22 cellular contexts compared by ENCODE assay signal in the genomic region with DNA sequence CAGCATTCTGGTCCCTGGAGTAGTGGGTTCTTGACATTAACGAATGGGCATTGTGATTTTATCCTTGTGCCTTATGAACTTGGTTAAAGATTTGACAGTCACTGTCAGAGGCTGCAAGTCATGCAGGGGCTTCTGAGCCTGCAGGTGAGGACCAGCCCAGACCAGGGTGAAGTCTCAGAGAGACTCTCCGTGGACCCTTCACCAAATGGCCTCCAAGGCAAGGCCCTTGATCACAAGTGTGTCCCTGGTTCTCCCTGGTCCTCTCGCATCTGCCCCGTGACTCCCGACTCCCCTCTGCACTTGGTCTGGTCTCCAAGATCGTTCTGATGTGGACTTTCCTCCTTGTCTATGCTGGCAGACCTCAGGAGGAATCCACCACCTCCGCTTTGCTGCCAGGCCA.
A peak's percentile ranks its signal among the peaks of the same experiment; 100 is the strongest.
DNase-seq lines count a peak whose midpoint lies in the region; ATAC-seq, FAIRE-seq and TF ChIP-seq lines count a peak whose summit lies in the region.
"Had no signal": no experiment of that assay in that cellular context is flagged by ENCODE, and none has a peak within 500 bp of the region (broad histone marks: within the 10 kb centered on the region; RNA-seq: fewer than 3 reads in every experiment).

No MANE protein-coding gene starts in this region.

- no peak for DNase-seq in A549 (ENCODE audit: low read depth in 1 of 2, low spot score in 1 of 2)
- no peak for DNase-seq in K562 (ENCODE audit: extremely low read depth in 1 of 4, low spot score in 3 of 4)
- peak; percentile 24 for DNase-seq in lung (ENCODE audit: low spot score)
- DNase-seq in type B pancreatic cell (ENCODE audit: extremely low spot score, unreplicated experiment) = peak; percentile 31
- DNase-seq in activated CD4-positive, alpha-beta T cell treated with anti-CD3 and anti-CD28 coated beads for 4 hours = no peak
- no peak for DNase-seq in activated CD8-positive, alpha-beta memory T cell treated with anti-CD3 and anti-CD28 coated beads, Interleukin-2, amount 50 U/mL, for 4 hours
- no peak for DNase-seq in T-helper 17 cell
- DNase-seq: CD4-positive, CD25-positive, alpha-beta regulatory T cell; DMS153; DND-41; MM.1S; NCI-H2029; NCI-H446 treated with DMSO at 0.1 percent for 48 hours; NCI-H526; PC-9 had no signal

- 89% methylated on average over 7 of the region's 7 CpGs for WGBS in A549 (ENCODE audit: missing lambda C conversion rate)
- WGBS in K562 (ENCODE audit: insufficient coverage, low coverage, missing lambda C conversion rate) = 0% methylated on average over 7 of the region's 7 CpGs
- WGBS in lung, 2 donors = 85 to 87% methylated on average over 7 of the region's 7 CpGs

- H3K27me3 ChIP-seq in K562 (ENCODE audit: control insufficient read depth in 2 of 2, insufficient read depth in 2 of 2, low read length in 2 of 2) (peaks cover 25 to 45% of the 10 kb centered on the region in 2 experiments), lung (ENCODE audit: control insufficient read depth, insufficient read depth) (no peaks in the 10 kb centered on the region)
- H3K27me3 ChIP-seq: BLaER1, SJSA1 had no signal

- no peak overlapping the region for H3K9ac ChIP-seq in K562 (ENCODE audit: insufficient read depth in 1 of 2, low read depth in 2 of 2, low read length in 2 of 2)
- H3K9ac ChIP-seq: BLaER1, KMS-11 had no signal

- H3K27ac ChIP-seq in A549 = peak overlapping the region; percentile 52 to 97; a peak in 5 of 6 replicates
- no peak overlapping the region for H3K27ac ChIP-seq in K562 (ENCODE audit: extremely low read depth, low read depth, low read length)
- H3K27ac ChIP-seq in lung (ENCODE audit: low read depth in 1 of 2, low read length in 1 of 2) = no peak overlapping the region
- H3K27ac ChIP-seq: BLaER1, KMS-11, PC-9, SJSA1 had no signal

- no TSS peak for BruUV-seq in K562 (replicated peaks; lab: Mats Ljungman, UMichigan)

- H3K4me2 ChIP-seq in A549 (no peak overlapping the region), K562 (ENCODE audit: insufficient read depth, low read length) (no peak overlapping the region)
- H3K4me2 ChIP-seq: BLaER1, GM23338, KMS-11, PC-9 had no signal

- no peak for TF ChIP-seq CTCF in A549 (IDR thresholded peaks at IDR 0.05)
- no peak for TF ChIP-seq CTCF in K562 (IDR thresholded peaks at IDR 0.05 in 2 of 3, conservative IDR thresholded peaks at IDR 0.05 in 1 of 3; ENCODE audit: insufficient read depth in 2 of 3, low read depth in 1 of 3, low read length in 3 of 3)
- no peak for TF ChIP-seq CTCF in lung (IDR thresholded peaks at IDR 0.05; ENCODE audit: control extremely low read depth, extremely low read depth)
- TF ChIP-seq CTCF in type B pancreatic cell (conservative IDR thresholded peaks at IDR 0.05) = no peak

- H3K4me1 Mint-ChIP-seq in type B pancreatic cell (ENCODE audit: unreplicated experiment) (peaks cover 36% of the 10 kb centered on the region), T-helper 17 cell (no peaks in the 10 kb centered on the region)
- H3K4me1 Mint-ChIP-seq: CD4-positive, CD25-positive, alpha-beta regulatory T cell had no signal

- H3K36me3 ChIP-seq in K562 (ENCODE audit: control insufficient read depth, insufficient read depth, low read length) (no peaks in the 10 kb centered on the region), lung (ENCODE audit: control insufficient read depth in 2 of 2, insufficient read depth in 2 of 2, low read length in 2 of 2) (no peaks in the 10 kb centered on the region)
- H3K36me3 ChIP-seq: BLaER1, HAP-1, SJSA1 had no signal

- H3K27ac Mint-ChIP-seq in type B pancreatic cell = no peak overlapping the region
- H3K27ac Mint-ChIP-seq in T-helper 17 cell = no peak overlapping the region
- H3K27ac Mint-ChIP-seq: CD4-positive, CD25-positive, alpha-beta regulatory T cell had no signal

- H3K9me3 ChIP-seq in A549 = peaks cover 31% of the 10 kb centered on the region
- H3K9me3 ChIP-seq in K562 (replicated peaks; ENCODE audit: control insufficient read depth, insufficient read depth, low read depth, low read length) = no peaks in the 10 kb centered on the region
- peaks cover 4 to 9% of the 10 kb centered on the region in 2 donors for H3K9me3 ChIP-seq in lung (ENCODE audit: control insufficient read depth in 2 of 2, insufficient read depth in 1 of 2, low read length in 1 of 2)
- no peaks in the 10 kb centered on the region for H3K9me3 ChIP-seq in T-helper 17 cell (ENCODE audit: control insufficient read depth, low read length, poor library complexity, severe bottlenecking)
- H3K9me3 ChIP-seq: HAP-1 had no signal

- intact Hi-C loops in K562 (cut with micrococcal nuclease) = no loop called here

- no peak for FAIRE-seq in A549 (lab: Jason Lieb, UNC)
- FAIRE-seq in K562 (lab: Jason Lieb, UNC) = no peak
- FAIRE-seq: GM18507 had no signal

- H3K4me1 ChIP-seq in A549 = peaks cover 20% of the 10 kb centered on the region
- H3K4me1 ChIP-seq in K562 (replicated peaks in 1 of 2; ENCODE audit: control insufficient read depth in 2 of 2, insufficient read depth in 2 of 2, low read length in 2 of 2) = no peaks in the 10 kb centered on the region
- H3K4me1 ChIP-seq in lung (ENCODE audit: control insufficient read depth in 2 of 2, insufficient read depth in 2 of 2, low read length in 2 of 2) = peaks cover 0 to 5% of the 10 kb centered on the region in 2 donors
- H3K4me1 ChIP-seq: HAP-1 had no signal

- peaks cover 15% of the 10 kb centered on the region for H3K27me3 Mint-ChIP-seq in type B pancreatic cell
- H3K27me3 Mint-ChIP-seq in T-helper 17 cell = peaks cover 50% of the 10 kb centered on the region

- TF ChIP-seq POLR2A in A549 (IDR thresholded peaks at IDR 0.05; ENCODE audit: low read length) = no peak
- TF ChIP-seq POLR2A in K562 (conservative IDR thresholded peaks at IDR 0.05) = no peak

- peaks cover 6% of the 10 kb centered on the region for H4K20me1 ChIP-seq in K562 (replicated peaks; ENCODE audit: control insufficient read depth, insufficient read depth, low read length)
- H4K20me1 ChIP-seq: BLaER1 had no signal

- H3K79me2 ChIP-seq in K562 (ENCODE audit: control insufficient read depth, insufficient read depth, low read length) = no peaks in the 10 kb centered on the region

- no peak overlapping the region for H3K4me3 Mint-ChIP-seq in type B pancreatic cell
- no peak overlapping the region for H3K4me3 Mint-ChIP-seq in T-helper 17 cell
- H3K4me3 Mint-ChIP-seq: CD4-positive, CD25-positive, alpha-beta regulatory T cell; GM23338 had no signal

- ATAC-seq in A549 (no peak), K562 (no peak), lung (ENCODE audit: insufficient read depth, low FRiP score) (no peak), T-helper 17 cell (no peak)
- ATAC-seq: Right ventricle myocardium inferior had no signal

- peaks cover 6% of the 10 kb centered on the region for H3K9me3 Mint-ChIP-seq in type B pancreatic cell

- CTCF ChIA-PET in A549 (lab: Yijun Ruan, JAX) (interaction anchor here (0.7 kb wide), 1 partner anchor 12 kb away, joined by 3 read pairs; no protein-coding TSS in a partner anchor), K562 (lab: Yijun Ruan, JAX; ENCODE audit: low intra/inter-chr PET ratio) (no interaction called here)

- H3K4me3 ChIP-seq in A549 (no peak overlapping the region), K562 (no peak overlapping the region), lung (no peak overlapping the region)
- H3K4me3 ChIP-seq: BLaER1, GM23338, HAP-1, PC-9, SJSA1 had no signal

- H3K36me3 Mint-ChIP-seq in type B pancreatic cell = no peaks in the 10 kb centered on the region
- H3K36me3 Mint-ChIP-seq in T-helper 17 cell (ENCODE audit: low read depth) = no peaks in the 10 kb centered on the region
- H3K36me3 Mint-ChIP-seq: CD4-positive, CD25-positive, alpha-beta regulatory T cell had no signal

- TF ChIP-seq RAD21 in A549 (conservative IDR thresholded peaks at IDR 0.05 in 1 of 2, IDR thresholded peaks at IDR 0.05 in 1 of 2) (no peak), K562 (CRISPR knock-in tag; conservative IDR thresholded peaks at IDR 0.05 in 1 of 2, IDR thresholded peaks at IDR 0.05 in 1 of 2) (no peak)

- no peaks in the 10 kb centered on the region for H3K9me1 ChIP-seq in K562 (ENCODE audit: control insufficient read depth, insufficient read depth, low read length)

- no peak for TF ChIP-seq EP300 in A549 (IDR thresholded peaks at IDR 0.05)
- TF ChIP-seq EP300 in K562 (IDR thresholded peaks at IDR 0.05; ENCODE audit: low read length) = no peak

- in situ Hi-C loops in K562 (cut with MboI) = no loop called here

- POLR2A ChIA-PET in A549 (lab: Yijun Ruan, JAX) = no interaction called here
- POLR2A ChIA-PET in K562 (lab: Yijun Ruan, JAX) = no interaction called here

- H2AFZ ChIP-seq in K562 (ENCODE audit: low read depth, low read length) = no peak overlapping the region
- H2AFZ ChIP-seq: GM23338, PC-9 had no signal

TF ChIP-seq in A549, 52 proteins besides CTCF, POLR2A, EP300 and RAD21 (continues in another document):
- TF ChIP-seq FOXS1 (CRISPR knock-in tag; IDR thresholded peaks at IDR 0.05) (no peak), RARB (CRISPR knock-in tag; IDR thresholded peaks at IDR 0.05) (no peak), MAFK (IDR thresholded peaks at IDR 0.05; ENCODE audit: partially characterized antibody) (no peak)
- TF ChIP-seq, protein P1, sequence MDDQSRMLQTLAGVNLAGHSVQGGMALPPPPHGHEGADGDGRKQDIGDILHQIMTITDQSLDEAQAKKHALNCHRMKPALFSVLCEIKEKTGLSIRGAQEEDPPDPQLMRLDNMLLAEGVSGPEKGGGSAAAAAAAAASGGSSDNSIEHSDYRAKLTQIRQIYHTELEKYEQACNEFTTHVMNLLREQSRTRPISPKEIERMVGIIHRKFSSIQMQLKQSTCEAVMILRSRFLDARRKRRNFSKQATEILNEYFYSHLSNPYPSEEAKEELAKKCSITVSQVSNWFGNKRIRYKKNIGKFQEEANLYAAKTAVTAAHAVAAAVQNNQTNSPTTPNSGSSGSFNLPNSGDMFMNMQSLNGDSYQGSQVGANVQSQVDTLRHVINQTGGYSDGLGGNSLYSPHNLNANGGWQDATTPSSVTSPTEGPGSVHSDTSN (IDR thresholded peaks at IDR 0.05) = no peak

TF ChIP-seq in K562, 482 proteins besides CTCF, POLR2A, EP300 and RAD21 (continues in another document):
- TF ChIP-seq ZNF75A (CRISPR knock-in tag; IDR thresholded peaks at IDR 0.05) = no peak

Comparison
In these comparisons a context has a peak if more than half of its experiments do, and no peak if none do; other contexts are left out.
1. DNase-seq: peak in lung (single experiment) and type B pancreatic cell (single experiment); none in A549 (0 of 2), K562 (0 of 4), activated CD4-positive, alpha-beta T cell treated with anti-CD3 and anti-CD28 coated beads for 4 hours (0 of 2), activated CD8-positive, alpha-beta memory T cell treated with anti-CD3 and anti-CD28 coated beads, Interleukin-2, amount 50 U/mL, for 4 hours (single experiment) and T-helper 17 cell (0 of 3).
2. H3K27ac ChIP-seq: peak in A549 (2 of 2); none in K562 (single experiment) and lung (0 of 2).